8 cellular contexts compared by ENCODE assay signal in genomic region chr6:3750324-3751018, GRCh38. TPM values are rescaled to one million over a fixed set of nuclear protein-coding genes. Genes with fewer than 3 reads are reported as not detected.
DNase-seq lines count a peak whose midpoint lies in the region; ATAC-seq and TF ChIP-seq lines count a peak whose summit lies in the region.

No MANE protein-coding gene starts in this region.

- peaks cover 0 to under 1% of the 10 kb centered on the region in 2 donors for H3K36me3 ChIP-seq in left lung

- intact Hi-C loops in dorsolateral prefrontal cortex (cut with DNase I) (loop anchor here in 1 of 2 donors (5.0 kb wide), 1 partner anchor 42 kb away; no protein-coding TSS in a partner anchor), left lung (cut with DNase I) (no loop called here)

- H3K36me3 Mint-ChIP-seq in stimulated activated naive B cell treated with anti-CD40 and anti-IgM and Interleukin-4, amounts not matched to agents 10 μg/mL and 1 μg/mL and 100 μg/mL, for 72 hours, result peaks cover 9 to 30% of the 10 kb centered on the region in 2 donors

- H3K27ac Mint-ChIP-seq in stimulated activated naive B cell treated with anti-CD40 and anti-IgM and Interleukin-4, amounts not matched to agents 10 μg/mL and 1 μg/mL and 100 μg/mL, for 72 hours, result peak overlapping the region; percentile 96

- H3K27ac ChIP-seq in dorsolateral prefrontal cortex, result peak overlapping the region; percentile 17 to 98 (median 92)
- peak overlapping the region; percentile 92 to 98 for H3K27ac ChIP-seq in left lung

- H3K27me3 ChIP-seq in dorsolateral prefrontal cortex (no peaks in the 10 kb centered on the region), left lung (peaks cover 0 to 52% of the 10 kb centered on the region in 2 donors)

- H3K9me3 Mint-ChIP-seq in stimulated activated naive B cell treated with anti-CD40 and anti-IgM and Interleukin-4, amounts not matched to agents 10 μg/mL and 1 μg/mL and 100 μg/mL, for 72 hours, result no peaks in the 10 kb centered on the region

- peaks cover 14 to 57% of the 10 kb centered on the region in 2 donors for H3K4me1 ChIP-seq in left lung

- DNase-seq in AG04449 (ENCODE audit: low read depth, low spot score) (no peak), RPMI7951 (ENCODE audit: low read depth) (peak; percentile 85), dorsolateral prefrontal cortex (peak; percentile 41 to 87 (median 78)), left lung (peak; percentile 93 to 94)
- DNase-seq in stimulated activated naive B cell treated with anti-CD40 and anti-IgM and Interleukin-4, amounts not matched to agents 10 μg/mL and 1 μg/mL and 100 μg/mL, for 72 hours, result no peak
- DNase-seq in effector CD4-positive, alpha-beta T cell, result no peak

- CTCF ChIA-PET in AG04449 (lab: Yijun Ruan, JAX), result interaction anchor here (0.7 to 11.7 kb wide), 16 partner anchors 9 to 470 kb away, joined by 3 to 267 read pairs (median 4); partner anchors contain the start of gene FAM50B

- no peak for TF ChIP-seq CTCF in AG04449 (IDR thresholded peaks at IDR 0.05; ENCODE audit: insufficient read depth, low read length, missing control alignments)
- TF ChIP-seq CTCF in dorsolateral prefrontal cortex (IDR thresholded peaks at IDR 0.05 in 54 of 56, conservative IDR thresholded peaks at IDR 0.05 in 2 of 56; ENCODE audit: low read depth in 1 of 56, partially characterized antibody in 56 of 56), result peak in 1 of 56 donors; percentile 23
- TF ChIP-seq CTCF in left lung (IDR thresholded peaks at IDR 0.05), result no peak

- H3K9me3 ChIP-seq in left lung, result no peaks in the 10 kb centered on the region

- ATAC-seq in GM18511 (IDR thresholded peaks at IDR 0.05; ENCODE audit: unreplicated experiment), result peak; percentile 9
- ATAC-seq in left lung, result peak; percentile 81
- ATAC-seq in stimulated activated naive B cell treated with anti-CD40 and anti-IgM and Interleukin-4, amounts not matched to agents 10 μg/mL and 1 μg/mL and 100 μg/mL, for 72 hours (replicated peaks), result peak; percentile 2 to 12
- ATAC-seq in HG03139 (IDR thresholded peaks at IDR 0.05; ENCODE audit: unreplicated experiment), result no peak

- peak overlapping the region; percentile 85 to 87 for H3K4me3 Mint-ChIP-seq in stimulated activated naive B cell treated with anti-CD40 and anti-IgM and Interleukin-4, amounts not matched to agents 10 μg/mL and 1 μg/mL and 100 μg/mL, for 72 hours

- peak overlapping the region; percentile 92 for H3K4me3 ChIP-seq in AG04449 (ENCODE audit: low read depth, low read length)
- peak overlapping the region; percentile 47 to 81 (median 72) for H3K4me3 ChIP-seq in dorsolateral prefrontal cortex
- H3K4me3 ChIP-seq in left lung, result peak overlapping the region; percentile 66 to 79

- peaks cover 0 to 8% of the 10 kb centered on the region in 2 donors for H3K27me3 Mint-ChIP-seq in stimulated activated naive B cell treated with anti-CD40 and anti-IgM and Interleukin-4, amounts not matched to agents 10 μg/mL and 1 μg/mL and 100 μg/mL, for 72 hours

- H3K4me1 Mint-ChIP-seq in stimulated activated naive B cell treated with anti-CD40 and anti-IgM and Interleukin-4, amounts not matched to agents 10 μg/mL and 1 μg/mL and 100 μg/mL, for 72 hours, result peaks cover 46 to 56% of the 10 kb centered on the region in 2 donors

- POLR2A ChIA-PET in AG04449 (lab: Yijun Ruan, JAX), result interaction anchor here (0.8 to 3.3 kb wide), 13 partner anchors 9 to 277 kb away, joined by 3 to 27 read pairs (median 5); partner anchors contain the start of gene FAM50B

RNA-seq across cellular contexts. Expression of gene PXDC1, which starts 1.0 kb away (rescaled TPM):
- 24.9 and 30.3 TPM in 2 replicates for total RNA-seq in RPMI7951 (2014; rRNA removed; shearing (Covaris generic))
- total RNA-seq in dorsolateral prefrontal cortex (10 to 100 TPM in 115 of 120 experiments, 1 to 10 TPM in 5; 8.4 to 47.3 (median 17.5) TPM), left lung (10 to 100 TPM; 49.9 to 50.8 TPM)

Comparison
In these comparisons a context has a peak if more than half of its experiments do, and no peak if none do; other contexts are left out.
1. DNase-seq: peak in RPMI7951 (single experiment), dorsolateral prefrontal cortex (10 of 10) and left lung (2 of 2); none in AG04449 (single experiment), stimulated activated naive B cell treated with anti-CD40 and anti-IgM and Interleukin-4, amounts not matched to agents 10 μg/mL and 1 μg/mL and 100 μg/mL, for 72 hours (single experiment) and effector CD4-positive, alpha-beta T cell (single experiment).
2. Peak in every context shown above with its lines, with median percentiles within 50 percentile points of each other: H3K4me3 ChIP-seq.